ENCODE assay signal across 2 cellular contexts in genomic region chr10:110648743-110649651, GRCh38.
TF ChIP-seq lines count a peak whose summit lies in the region.

No MANE protein-coding gene starts in this region.

TF ChIP-seq in SK-N-SH, 30 proteins besides CTCF, POLR2A, EP300 and RAD21 (continued from another document):
- no peak for TF ChIP-seq SIN3A (IDR thresholded peaks at IDR 0.05; ENCODE audit: borderline replicate concordance, low read depth, low read length)
- TF ChIP-seq RXRA (IDR thresholded peaks at IDR 0.05; ENCODE audit: borderline replicate concordance, low read depth), result no peak
- TF ChIP-seq, protein P1, sequence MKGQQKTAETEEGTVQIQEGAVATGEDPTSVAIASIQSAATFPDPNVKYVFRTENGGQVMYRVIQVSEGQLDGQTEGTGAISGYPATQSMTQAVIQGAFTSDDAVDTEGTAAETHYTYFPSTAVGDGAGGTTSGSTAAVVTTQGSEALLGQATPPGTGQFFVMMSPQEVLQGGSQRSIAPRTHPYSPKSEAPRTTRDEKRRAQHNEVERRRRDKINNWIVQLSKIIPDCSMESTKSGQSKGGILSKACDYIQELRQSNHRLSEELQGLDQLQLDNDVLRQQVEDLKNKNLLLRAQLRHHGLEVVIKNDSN (IDR thresholded peaks at IDR 0.05; ENCODE audit: borderline replicate concordance, low read depth), result no peak
- TF ChIP-seq YY1 (IDR thresholded peaks at IDR 0.05; ENCODE audit: low read depth), result no peak
- TF ChIP-seq ELF1 (IDR thresholded peaks at IDR 0.05), result no peak
- no peak for TF ChIP-seq FOXM1 (IDR thresholded peaks at IDR 0.05; ENCODE audit: low read depth)
- TF ChIP-seq, protein P2, sequence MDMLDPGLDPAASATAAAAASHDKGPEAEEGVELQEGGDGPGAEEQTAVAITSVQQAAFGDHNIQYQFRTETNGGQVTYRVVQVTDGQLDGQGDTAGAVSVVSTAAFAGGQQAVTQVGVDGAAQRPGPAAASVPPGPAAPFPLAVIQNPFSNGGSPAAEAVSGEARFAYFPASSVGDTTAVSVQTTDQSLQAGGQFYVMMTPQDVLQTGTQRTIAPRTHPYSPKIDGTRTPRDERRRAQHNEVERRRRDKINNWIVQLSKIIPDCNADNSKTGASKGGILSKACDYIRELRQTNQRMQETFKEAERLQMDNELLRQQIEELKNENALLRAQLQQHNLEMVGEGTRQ (IDR thresholded peaks at IDR 0.05; ENCODE audit: borderline replicate concordance, low read depth, low read length), result no peak
- no peak for TF ChIP-seq GATA2 (CRISPR knock-in tag; IDR thresholded peaks at IDR 0.05)
- TF ChIP-seq RCOR1 (IDR thresholded peaks at IDR 0.05; ENCODE audit: low read length), result no peak
- TF ChIP-seq TEAD4 (IDR thresholded peaks at IDR 0.05; ENCODE audit: borderline replicate concordance, insufficient read depth), result no peak
- no peak for TF ChIP-seq PBX3 (IDR thresholded peaks at IDR 0.05)
- no peak for TF ChIP-seq GABPA (IDR thresholded peaks at IDR 0.05; ENCODE audit: low read depth)
- TF ChIP-seq RFX5 (IDR thresholded peaks at IDR 0.05; ENCODE audit: low read length), result no peak
- TF ChIP-seq ZBTB33 (IDR thresholded peaks at IDR 0.05; ENCODE audit: borderline replicate concordance, low read depth), result no peak
- TF ChIP-seq FOXJ3 (CRISPR knock-in tag; IDR thresholded peaks at IDR 0.05), result no peak
- TF ChIP-seq TAF1 (IDR thresholded peaks at IDR 0.05; ENCODE audit: borderline replicate concordance, low read depth, low read length), result no peak

TF ChIP-seq in SK-N-SH treated with all-trans-retinoic acid at 6 μM for 48 hours, 23 proteins besides CTCF, POLR2A, EP300 and RAD21 (continued from another document):
- no peak for TF ChIP-seq ZNF8 (CRISPR knock-in tag; IDR thresholded peaks at IDR 0.05)
- TF ChIP-seq ZFP3 (CRISPR knock-in tag; IDR thresholded peaks at IDR 0.05), result no peak
- no peak for TF ChIP-seq ESRRG (CRISPR knock-in tag; IDR thresholded peaks at IDR 0.05)
- TF ChIP-seq BACH2 (CRISPR knock-in tag; IDR thresholded peaks at IDR 0.05; ENCODE audit: borderline replicate concordance), result no peak
- no peak for TF ChIP-seq ISL1 (CRISPR knock-in tag; IDR thresholded peaks at IDR 0.05)
- TF ChIP-seq, protein P3, sequence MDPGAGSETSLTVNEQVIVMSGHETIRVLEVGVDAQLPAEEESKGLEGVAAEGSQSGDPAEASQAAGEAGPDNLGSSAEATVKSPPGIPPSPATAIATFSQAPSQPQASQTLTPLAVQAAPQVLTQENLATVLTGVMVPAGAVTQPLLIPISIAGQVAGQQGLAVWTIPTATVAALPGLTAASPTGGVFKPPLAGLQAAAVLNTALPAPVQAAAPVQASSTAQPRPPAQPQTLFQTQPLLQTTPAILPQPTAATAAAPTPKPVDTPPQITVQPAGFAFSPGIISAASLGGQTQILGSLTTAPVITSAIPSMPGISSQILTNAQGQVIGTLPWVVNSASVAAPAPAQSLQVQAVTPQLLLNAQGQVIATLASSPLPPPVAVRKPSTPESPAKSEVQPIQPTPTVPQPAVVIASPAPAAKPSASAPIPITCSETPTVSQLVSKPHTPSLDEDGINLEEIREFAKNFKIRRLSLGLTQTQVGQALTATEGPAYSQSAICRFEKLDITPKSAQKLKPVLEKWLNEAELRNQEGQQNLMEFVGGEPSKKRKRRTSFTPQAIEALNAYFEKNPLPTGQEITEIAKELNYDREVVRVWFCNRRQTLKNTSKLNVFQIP (CRISPR knock-in tag; IDR thresholded peaks at IDR 0.05; ENCODE audit: borderline replicate concordance, low read depth), result no peak
- no peak for TF ChIP-seq SNAI2 (CRISPR knock-in tag; IDR thresholded peaks at IDR 0.05)
- no peak for TF ChIP-seq TCF4 (CRISPR knock-in tag; IDR thresholded peaks at IDR 0.05; ENCODE audit: borderline replicate concordance)
- TF ChIP-seq ZFP30 (CRISPR knock-in tag; IDR thresholded peaks at IDR 0.05), result no peak
